ENCODE assay signal across 13 cellular contexts in the genomic region with DNA sequence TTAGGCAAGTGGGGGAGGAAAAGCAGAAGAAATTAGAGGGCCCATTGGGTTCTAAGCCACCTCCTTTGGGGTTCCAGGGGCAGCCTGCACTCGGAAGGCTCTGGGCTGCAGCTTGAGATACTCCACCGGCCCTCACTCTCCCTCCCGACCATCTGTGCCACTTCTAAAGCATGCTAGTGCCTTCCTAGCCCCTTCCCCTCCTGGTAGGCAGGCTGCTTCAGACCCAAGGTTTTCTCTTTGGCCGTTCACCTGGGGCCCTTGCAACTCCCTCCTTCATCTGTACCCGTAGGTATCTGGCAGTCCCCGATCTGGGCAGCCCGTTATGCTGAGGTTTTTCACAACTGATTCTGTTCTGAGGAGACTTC.
DNase-seq lines count a peak whose midpoint lies in the region; ATAC-seq, FAIRE-seq and TF ChIP-seq lines count a peak whose summit lies in the region.
"Had no signal": no experiment of that assay in that cellular context is flagged by ENCODE, and none has a peak within 500 bp of the region (broad histone marks: within the 10 kb centered on the region; RNA-seq: fewer than 3 reads in every experiment).

No MANE protein-coding gene starts in this region.

- H3K9ac ChIP-seq in keratinocyte (ENCODE audit: control insufficient read depth, extremely low read depth, insufficient read depth, low read length), result no peak overlapping the region

- no peak overlapping the region for H3K27ac ChIP-seq in keratinocyte (ENCODE audit: control insufficient read depth, insufficient read depth, low read length)

- no peak for DNase-seq in activated T-cell treated with anti-CD3 and anti-CD28 coated beads, Interleukin-2, amount 50 U/mL, for 24 hours
- no peak for DNase-seq in activated T-cell treated with anti-CD3 and anti-CD28 coated beads, Interleukin-2, amount 50 U/mL, for 48 hours
- no peak for DNase-seq in activated CD8-positive, alpha-beta T cell treated with anti-CD3 and anti-CD28 coated beads, Interleukin-2, amount 10 ng/mL, durations not matched to agents 7 days and 5 days
- no peak for DNase-seq in keratinocyte (ENCODE audit: low read depth, low spot score)
- no peak for DNase-seq in stimulated activated naive CD8-positive, alpha-beta T cell treated with anti-CD3 and anti-CD28 coated beads, Interleukin-15, amount 100 ng/mL, for 72 hours
- DNase-seq in mucosa of gallbladder (ENCODE audit: low spot score), result no peak
- no peak for DNase-seq in SHP77 (lab: John Stamatoyannopoulos, UW)
- DNase-seq in stimulated activated CD4-positive, alpha-beta T cell treated with anti-CD3 and anti-CD28 coated beads, Interleukin-2, amount 100 ng/mL, for 48 hours, result no peak
- DNase-seq: effector CD8-positive, alpha-beta T cell; GDM1; midbrain; NCI-H2029; stimulated activated CD8-positive, alpha-beta memory T cell treated with anti-CD3 and anti-CD28 coated beads, Interleukin-4, amount 100 ng/mL, for 48 hours had no signal

- H3K27ac Mint-ChIP-seq in activated T-cell treated with anti-CD3 and anti-CD28 coated beads, Interleukin-2, amount 50 U/mL, for 24 hours, result peak overlapping the region; percentile 83
- peak overlapping the region; percentile 98 for H3K27ac Mint-ChIP-seq in activated CD8-positive, alpha-beta T cell treated with anti-CD3 and anti-CD28 coated beads, Interleukin-2, amount 10 ng/mL, durations not matched to agents 7 days and 5 days
- H3K27ac Mint-ChIP-seq in stimulated activated naive CD8-positive, alpha-beta T cell treated with anti-CD3 and anti-CD28 coated beads, Interleukin-15, amount 100 ng/mL, for 72 hours, result peak overlapping the region in 1 of 2 donors; percentile 6

- ATAC-seq in activated CD8-positive, alpha-beta T cell treated with anti-CD3 and anti-CD28 coated beads, Interleukin-2, amount 10 ng/mL, durations not matched to agents 7 days and 5 days, result no peak
- ATAC-seq in stimulated activated naive CD8-positive, alpha-beta T cell treated with anti-CD3 and anti-CD28 coated beads, Interleukin-15, amount 100 ng/mL, for 72 hours, result no peak

- no peaks in the 10 kb centered on the region for H3K27me3 ChIP-seq in keratinocyte (ENCODE audit: control insufficient read depth, extremely low read depth, insufficient read depth, low read length)

- CTCF ChIA-PET in activated CD8-positive, alpha-beta T cell treated with anti-CD3 and anti-CD28 coated beads, Interleukin-2, amount 10 ng/mL, durations not matched to agents 7 days and 5 days (lab: Charles Lee), result interaction anchor here (2.0 to 3.5 kb wide), 2 partner anchors 10 to 20 kb away, joined by 7 to 45 read pairs; no protein-coding TSS in a partner anchor

- no peak overlapping the region for H3K4me3 ChIP-seq in keratinocyte (ENCODE audit: control insufficient read depth in 2 of 3, extremely low read depth in 1 of 3, insufficient read depth in 2 of 3, low read depth in 1 of 3, low read length in 3 of 3)

- H3K9me3 Mint-ChIP-seq in activated T-cell treated with anti-CD3 and anti-CD28 coated beads, Interleukin-2, amount 50 U/mL, for 24 hours, result no peaks in the 10 kb centered on the region
- no peaks in the 10 kb centered on the region for H3K9me3 Mint-ChIP-seq in activated CD8-positive, alpha-beta T cell treated with anti-CD3 and anti-CD28 coated beads, Interleukin-2, amount 10 ng/mL, durations not matched to agents 7 days and 5 days (ENCODE audit: insufficient read depth)
- H3K9me3 Mint-ChIP-seq in stimulated activated naive CD8-positive, alpha-beta T cell treated with anti-CD3 and anti-CD28 coated beads, Interleukin-15, amount 100 ng/mL, for 72 hours, result no peaks in the 10 kb centered on the region

- dilution Hi-C loops in keratinocyte (cut with MboI; ENCODE audit: extremely low pct_ligation_motif_present, low sequenced_read_pairs), result no loop called here

- H3K79me2 ChIP-seq in keratinocyte (ENCODE audit: control insufficient read depth, insufficient read depth, low read length), result peaks cover 2% of the 10 kb centered on the region

- no peaks in the 10 kb centered on the region for H3K9me3 ChIP-seq in keratinocyte (ENCODE audit: control insufficient read depth, low read depth, low read length)

- H3K36me3 Mint-ChIP-seq in activated T-cell treated with anti-CD3 and anti-CD28 coated beads, Interleukin-2, amount 50 U/mL, for 24 hours (ENCODE audit: low read depth), result peaks cover 8% of the 10 kb centered on the region
- peaks cover 15% of the 10 kb centered on the region for H3K36me3 Mint-ChIP-seq in activated CD8-positive, alpha-beta T cell treated with anti-CD3 and anti-CD28 coated beads, Interleukin-2, amount 10 ng/mL, durations not matched to agents 7 days and 5 days (ENCODE audit: low read depth)

- POLR2A ChIA-PET in activated CD8-positive, alpha-beta T cell treated with anti-CD3 and anti-CD28 coated beads, Interleukin-2, amount 10 ng/mL, durations not matched to agents 7 days and 5 days (lab: Charles Lee), result interaction anchor here (0.6 to 9.1 kb wide), 2 partner anchors 21 to 46 kb away, joined by 3 to 129 read pairs; no protein-coding TSS in a partner anchor

- peak overlapping the region; percentile 91 for H3K4me2 ChIP-seq in keratinocyte (ENCODE audit: control insufficient read depth, extremely low read depth, insufficient read depth, low read depth, low read length)

- H3K27me3 Mint-ChIP-seq in activated T-cell treated with anti-CD3 and anti-CD28 coated beads, Interleukin-2, amount 50 U/mL, for 24 hours, result no peaks in the 10 kb centered on the region
- no peaks in the 10 kb centered on the region for H3K27me3 Mint-ChIP-seq in activated CD8-positive, alpha-beta T cell treated with anti-CD3 and anti-CD28 coated beads, Interleukin-2, amount 10 ng/mL, durations not matched to agents 7 days and 5 days (ENCODE audit: low read depth)
- H3K27me3 Mint-ChIP-seq in stimulated activated naive CD8-positive, alpha-beta T cell treated with anti-CD3 and anti-CD28 coated beads, Interleukin-15, amount 100 ng/mL, for 72 hours, result no peaks in the 10 kb centered on the region

- peak overlapping the region; percentile 87 for H3K4me3 Mint-ChIP-seq in activated T-cell treated with anti-CD3 and anti-CD28 coated beads, Interleukin-2, amount 50 U/mL, for 24 hours
- peak overlapping the region; percentile 88 for H3K4me3 Mint-ChIP-seq in activated CD8-positive, alpha-beta T cell treated with anti-CD3 and anti-CD28 coated beads, Interleukin-2, amount 10 ng/mL, durations not matched to agents 7 days and 5 days
- peak overlapping the region; percentile 93 for H3K4me3 Mint-ChIP-seq in stimulated activated naive CD8-positive, alpha-beta T cell treated with anti-CD3 and anti-CD28 coated beads, Interleukin-15, amount 100 ng/mL, for 72 hours

- H3K36me3 ChIP-seq in keratinocyte (ENCODE audit: control insufficient read depth in 2 of 2, extremely low read depth in 1 of 2, insufficient read depth in 2 of 2, low read length in 2 of 2), result no peaks in the 10 kb centered on the region

- TF ChIP-seq CTCF in keratinocyte (optimal IDR thresholded peaks at IDR 0.05 in 1 of 3, IDR thresholded peaks at IDR 0.05 in 1 of 3, conservative IDR thresholded peaks at IDR 0.05 in 1 of 3; ENCODE audit: extremely low read depth in 1 of 3, insufficient read depth in 2 of 3, low read length in 3 of 3), result no peak

- peaks cover 65% of the 10 kb centered on the region for H3K4me1 ChIP-seq in keratinocyte (ENCODE audit: control insufficient read depth, extremely low read depth, insufficient read depth, low read length)

- FAIRE-seq in keratinocyte (lab: Jason Lieb, UNC), result no peak

- H4K20me1 ChIP-seq in keratinocyte (ENCODE audit: control insufficient read depth, extremely low read depth, insufficient read depth, low read length), result peaks cover 4% of the 10 kb centered on the region

- peaks cover 70% of the 10 kb centered on the region for H3K4me1 Mint-ChIP-seq in activated T-cell treated with anti-CD3 and anti-CD28 coated beads, Interleukin-2, amount 50 U/mL, for 24 hours (ENCODE audit: low read depth)
- peaks cover 71% of the 10 kb centered on the region for H3K4me1 Mint-ChIP-seq in activated CD8-positive, alpha-beta T cell treated with anti-CD3 and anti-CD28 coated beads, Interleukin-2, amount 10 ng/mL, durations not matched to agents 7 days and 5 days (ENCODE audit: low read depth)
- peaks cover 76% of the 10 kb centered on the region for H3K4me1 Mint-ChIP-seq in stimulated activated naive CD8-positive, alpha-beta T cell treated with anti-CD3 and anti-CD28 coated beads, Interleukin-15, amount 100 ng/mL, for 72 hours

- H3K9me1 ChIP-seq in keratinocyte (ENCODE audit: control insufficient read depth, extremely low read depth, insufficient read depth, low read length), result peaks cover 5% of the 10 kb centered on the region

- no peak overlapping the region for H2AFZ ChIP-seq in keratinocyte (ENCODE audit: control insufficient read depth, low read length)
